ENCODE assay signal across 8 cellular contexts in genomic region chr3:179322481-179323196, GRCh38.
DNase-seq lines count a peak whose midpoint lies in the region; FAIRE-seq and TF ChIP-seq lines count a peak whose summit lies in the region.

Gene ZNF639, plus strand, starts transcription at chr3:179323031. Its CDS starts 5,263 bp downstream, at chr3:179328294.

- peak within 1 kb of the TSS; percentile 77 for H3K27ac ChIP-seq in neutrophil
- peak within 1 kb of the TSS; percentile 85 for H3K27ac ChIP-seq in substantia nigra (ENCODE audit: low read depth, low read length, poor library complexity, severe bottlenecking)

- H3K36me3 ChIP-seq in neutrophil = no peaks in the 10 kb centered on the region

- H3K4me1 ChIP-seq in neutrophil (ENCODE audit: control insufficient read depth in 1 of 2, insufficient read depth in 1 of 2, low read depth in 1 of 2, low read length in 1 of 2) = peaks cover 18 to 24% of the 10 kb centered on the region in 2 experiments

- peak; percentile 69 for TF ChIP-seq CTCF in neutrophil (IDR thresholded peaks at IDR 0.05)

- H3K27me3 ChIP-seq in neutrophil = peaks cover 5% of the 10 kb centered on the region

- no peaks in the 10 kb centered on the region for H3K9me3 ChIP-seq in neutrophil

- FAIRE-seq in H54 (lab: Jason Lieb, UNC) = no peak

- peak; percentile 77 for TF ChIP-seq POLR2A in H54 (IDR thresholded peaks at IDR 0.05; ENCODE audit: low read depth, low read length)

- DNase-seq in GDM1 (lab: John Stamatoyannopoulos, UW) = peak; percentile 88
- DNase-seq in H54 (ENCODE audit: insufficient read length, low spot score) = peak; percentile 90
- DNase-seq in LoVo (ENCODE audit: low spot score) = peak; percentile 88
- peak; percentile 74 for DNase-seq in SHP77 treated with DMSO at 0.1 percent for 48 hours (lab: John Stamatoyannopoulos, UW)
- peak; percentile 86 for DNase-seq in activated gamma-delta T cell treated with Interleukin-2 at 50 U/mL for 16 hours
- DNase-seq in foreskin melanocyte = peak; percentile 52
- peak in 47 of 49 donors; percentile 13 to 89 (median 70) for DNase-seq in substantia nigra (lab: John Stamatoyannopoulos, UW)

- H3K4me3 ChIP-seq in neutrophil (ENCODE audit: low read depth in 1 of 2, low read length in 1 of 2) = peak within 1 kb of the TSS; percentile 83 to 91

Comparison
In these comparisons a context has a peak if more than half of its experiments do, and no peak if none do; other contexts are left out.
1. Peak in every context shown above with its lines: DNase-seq, H3K4me3 ChIP-seq and H3K27ac ChIP-seq.